In genomic region chr4:158159718-158160094, GRCh38 we compare ENCODE assay signal across 21 cellular contexts. TPM values are rescaled to one million over a fixed set of nuclear protein-coding genes. Genes with fewer than 3 reads are reported as not detected.
DNase-seq lines count a peak whose midpoint lies in the region; ATAC-seq, FAIRE-seq and TF ChIP-seq lines count a peak whose summit lies in the region.
"Had no signal": no experiment of that assay in that cellular context is flagged by ENCODE, and none has a peak within 500 bp of the region (broad histone marks: within the 10 kb centered on the region; RNA-seq: fewer than 3 reads in every experiment).

No MANE protein-coding gene starts in this region.

- no peak overlapping the region for H4K91ac ChIP-seq in mesenchymal stem cell (ENCODE audit: low read length)

- H3K9me3 ChIP-seq in heart left ventricle (no peaks in the 10 kb centered on the region), mammary epithelial cell (replicated peaks; ENCODE audit: insufficient read depth, low read length) (no peaks in the 10 kb centered on the region), mesenchymal stem cell (ENCODE audit: control insufficient read depth, low read length) (no peaks in the 10 kb centered on the region), tibial nerve (no peaks in the 10 kb centered on the region)
- H3K9me3 ChIP-seq: prostate gland had no signal

- no peak overlapping the region for H2BK15ac ChIP-seq in mesenchymal stem cell (ENCODE audit: low read depth, poor library complexity, severe bottlenecking)

- CTCF ChIA-PET in mammary epithelial cell (lab: Charles Lee; ENCODE audit: low non-redundant PET) = no interaction called here

- TF ChIP-seq CTCF in heart left ventricle (IDR thresholded peaks at IDR 0.05) = no peak
- TF ChIP-seq CTCF in mammary epithelial cell (conservative IDR thresholded peaks at IDR 0.05 in 1 of 2, IDR thresholded peaks at IDR 0.05 in 1 of 2; ENCODE audit: extremely low read depth in 1 of 2, insufficient read depth in 1 of 2, low read depth in 1 of 2, low read length in 2 of 2) = no peak
- TF ChIP-seq CTCF in tibial nerve (IDR thresholded peaks at IDR 0.05) = no peak

- H3K79me1 ChIP-seq in mesenchymal stem cell (replicated peaks; ENCODE audit: low read length, poor library complexity, severe bottlenecking) = peaks cover 11% of the 10 kb centered on the region

- intact Hi-C loops in heart left ventricle (cut with DNase I) (loop anchor here in 2 of 10 donors (5.0 kb wide), 1 partner anchor 32 kb away; no protein-coding TSS in a partner anchor), Right ventricle myocardium superior (cut with DNase I) (no loop called here), mammary epithelial cell (cut with micrococcal nuclease) (loop anchor here (2.0 kb wide), 1 partner anchor 65 kb away; no protein-coding TSS in a partner anchor)

- H2BK12ac ChIP-seq in mesenchymal stem cell (ENCODE audit: low read length in 2 of 2) = no peak overlapping the region

- peak overlapping the region in 2 of 12 donors; percentile 8 to 11 for H3K4me3 ChIP-seq in heart left ventricle
- H3K4me3 ChIP-seq in mammary epithelial cell (replicated peaks in 1 of 3; ENCODE audit: insufficient read depth in 1 of 3, low read depth in 2 of 3, low read length in 3 of 3) = peak overlapping the region in 1 of 3 experiments; percentile 7
- no peak overlapping the region for H3K4me3 ChIP-seq in mesenchymal stem cell (ENCODE audit: insufficient read depth in 1 of 2, low read depth in 1 of 2, low read length in 2 of 2)
- H3K4me3 ChIP-seq in tibial nerve = no peak overlapping the region
- H3K4me3 ChIP-seq: prostate gland had no signal

- peaks cover 91% of the 10 kb centered on the region for H3K79me2 ChIP-seq in mammary epithelial cell (ENCODE audit: insufficient read depth, low read length)

- no peak overlapping the region for H3K18ac ChIP-seq in mesenchymal stem cell (ENCODE audit: low read depth in 1 of 2, low read length in 2 of 2)

- in situ Hi-C loops in mammary epithelial cell (cut with MboI; ENCODE audit: low sequenced_read_pairs in 2 of 2) = loop anchor here in 1 of 2 donors (10.0 kb wide), 1 partner anchor 135 kb away; no protein-coding TSS in a partner anchor

- H2BK120ac ChIP-seq in mesenchymal stem cell (ENCODE audit: low read depth, low read length) = no peak overlapping the region

- H4K8ac ChIP-seq in mesenchymal stem cell (ENCODE audit: low read length) = no peak overlapping the region

- FAIRE-seq in H54 (lab: Jason Lieb, UNC) = no peak

- H3K4me2 ChIP-seq in mammary epithelial cell (ENCODE audit: insufficient read depth, low read depth, low read length) (peak overlapping the region; percentile 59), mesenchymal stem cell (ENCODE audit: low read length, poor library complexity, severe bottlenecking) (no peak overlapping the region)

- H3K14ac ChIP-seq in mesenchymal stem cell (ENCODE audit: low read length in 2 of 2) = no peak overlapping the region

- H2AK5ac ChIP-seq in mesenchymal stem cell (ENCODE audit: low read length, severe bottlenecking) = peak overlapping the region; percentile 85

- H3K27me3 ChIP-seq in heart left ventricle (no peaks in the 10 kb centered on the region), mammary epithelial cell (ENCODE audit: insufficient read depth, low read length) (no peaks in the 10 kb centered on the region), mesenchymal stem cell (ENCODE audit: control insufficient read depth in 1 of 2, insufficient read depth in 1 of 2, low read length in 2 of 2) (no peaks in the 10 kb centered on the region), tibial nerve (no peaks in the 10 kb centered on the region)

- H3K4ac ChIP-seq in mesenchymal stem cell (ENCODE audit: low read depth in 1 of 2, low read length in 2 of 2) = peak overlapping the region in 1 of 2 experiments; percentile 47

- H3K27ac ChIP-seq in heart left ventricle (peak overlapping the region; percentile 3 to 92 (median 59)), mammary epithelial cell (ENCODE audit: insufficient read depth, low read depth, low read length) (peak overlapping the region; percentile 84), mesenchymal stem cell (ENCODE audit: low read length, poor library complexity, severe bottlenecking) (peak overlapping the region; percentile 91), tibial nerve (peak overlapping the region; percentile 48 to 89 (median 72))
- H3K27ac ChIP-seq: HL-60, prostate gland had no signal

- 43 to 50% (median 45%) methylated on average over 4 of the region's 4 CpGs for WGBS in heart left ventricle, 4 donors
- 1% methylated on average over 4 of the region's 4 CpGs for WGBS in mammary epithelial cell (ENCODE audit: low coverage, missing lambda C conversion rate)
- 97% methylated on average over 3 of the region's 4 CpGs for WGBS in mesenchymal stem cell
- 31 to 33% methylated on average over 4 of the region's 4 CpGs for WGBS in tibial nerve, 2 donors

- TF ChIP-seq EP300 in tibial nerve (IDR thresholded peaks at IDR 0.05) = no peak

- H2BK5ac ChIP-seq in mesenchymal stem cell (ENCODE audit: low read depth, low read length, poor library complexity, severe bottlenecking) = no peak overlapping the region

- H3K23ac ChIP-seq in mesenchymal stem cell (ENCODE audit: low read length in 2 of 2) = no peak overlapping the region

- DNase-seq in heart left ventricle = no peak
- DNase-seq in Right ventricle myocardium superior = no peak
- no peak for DNase-seq in mammary epithelial cell
- DNase-seq in mesenchymal stem cell = no peak
- DNase-seq in tibial nerve (ENCODE audit: low spot score in 2 of 2) = no peak
- DNase-seq in NCI-H69 (lab: John Stamatoyannopoulos, UW) = no peak
- DNase-seq in NCI-H2029 treated with DMSO at 0.1 percent for 48 hours (lab: John Stamatoyannopoulos, UW) = no peak
- DNase-seq in H54 (ENCODE audit: insufficient read length, low spot score) = no peak
- DNase-seq: 8988T; activated CD4-positive, alpha-beta T cell treated with anti-CD3 and anti-CD28 coated beads, Interleukin-2, amount 10 ng/mL, durations not matched to agents 7 days and 5 days; activated naive CD8-positive, alpha-beta T cell treated with anti-CD3 and anti-CD28 coated beads for 36 hours; activated T-cell treated with anti-CD3 and anti-CD28 coated beads, Interleukin-2, amount 50 U/mL, for 1 hour; CD4-positive, alpha-beta T cell; cerebellar nuclear complex; Kasumi-1; naive B cell; NCI-H1417; NCI-H345; SIG-M5 had no signal

- H3K36me3 ChIP-seq in heart left ventricle (peaks cover 0 to 11% (median 6%) of the 10 kb centered on the region in 9 donors), mammary epithelial cell (ENCODE audit: insufficient read depth, low read length) (peaks cover 3% of the 10 kb centered on the region), mesenchymal stem cell (ENCODE audit: control insufficient read depth in 1 of 2, insufficient read depth in 2 of 2, low read depth in 1 of 2, low read length in 2 of 2) (peaks cover 0 to 23% of the 10 kb centered on the region in 2 experiments), tibial nerve (peaks cover 0 to 9% (median 0%) of the 10 kb centered on the region in 3 donors)
- H3K36me3 ChIP-seq: prostate gland had no signal

- BruUV-seq in mammary epithelial cell (replicated peaks; lab: Mats Ljungman, UMichigan) = no TSS peak

- H3K9ac ChIP-seq in mammary epithelial cell (ENCODE audit: insufficient read depth, low read length) (peak overlapping the region; percentile 64), mesenchymal stem cell (ENCODE audit: low read length) (peak overlapping the region; percentile 65)

- TF ChIP-seq POLR2A in heart left ventricle (IDR thresholded peaks at IDR 0.05) (no peak), tibial nerve (IDR thresholded peaks at IDR 0.05) (no peak), H54 (IDR thresholded peaks at IDR 0.05; ENCODE audit: low read depth, low read length) (no peak)

- ATAC-seq in heart left ventricle (no peak), Right ventricle myocardium superior (ENCODE audit: poor library complexity) (no peak)

- H2AFZ ChIP-seq in mammary epithelial cell (ENCODE audit: low read depth, low read length) = peak overlapping the region; percentile 18
- no peak overlapping the region for H2AFZ ChIP-seq in mesenchymal stem cell (ENCODE audit: low read depth, low read length)

- no peaks in the 10 kb centered on the region for H4K20me1 ChIP-seq in mammary epithelial cell (ENCODE audit: insufficient read depth, low read length)

- dilution Hi-C loops in mammary epithelial cell (cut with HindIII; ENCODE audit: low sequenced_read_pairs) = no loop called here

- H3K4me1 ChIP-seq in heart left ventricle (peaks cover 10 to 97% (median 79%) of the 10 kb centered on the region in 12 donors), mammary epithelial cell (ENCODE audit: insufficient read depth, low read length) (peaks cover 71% of the 10 kb centered on the region), mesenchymal stem cell (ENCODE audit: control insufficient read depth, insufficient read depth, low read depth, low read length) (peaks cover 2% of the 10 kb centered on the region), tibial nerve (peaks cover 0 to 78% (median 23%) of the 10 kb centered on the region in 4 donors)
- H3K4me1 ChIP-seq: prostate gland had no signal

RNA-seq across cellular contexts. Expression of gene GASK1B, which starts 13.1 kb away (rescaled TPM):
- 100 to 1,000 TPM in 2 of 9 donors, 10 to 100 TPM in 7; 34.5 to 108 (median 73.9) TPM for total RNA-seq in heart left ventricle
- polyA plus RNA-seq in heart left ventricle = 10 to 100 TPM; 10.0 to 38.5 TPM
- 60.2 TPM for total RNA-seq in Right ventricle myocardium superior
- 10 to 100 TPM; 13.5 to 27.2 TPM for total RNA-seq in mammary epithelial cell
- 8.1 TPM for polyA plus RNA-seq in mammary epithelial cell
- polyA minus RNA-seq in mammary epithelial cell = 12.1 TPM
- polyA plus RNA-seq in mesenchymal stem cell (2013, experiment 1 of 2) = 34.3 TPM
- polyA plus RNA-seq in mesenchymal stem cell (2013, experiment 2 of 2) = 34.9 TPM
- total RNA-seq in tibial nerve = 10 to 100 TPM; 44.1 to 72.0 (median 61.0) TPM
- total RNA-seq: activated CD4-positive, alpha-beta T cell treated with anti-CD3 and anti-CD28 coated beads, Interleukin-2, amount 10 ng/mL, durations not matched to agents 7 days and 5 days; activated naive CD8-positive, alpha-beta T cell treated with anti-CD3 and anti-CD28 coated beads for 36 hours had no signal

RNA-seq across cellular contexts. Expression of gene TMEM144, which starts 50.6 kb away (rescaled TPM):
- total RNA-seq in heart left ventricle (10 to 100 TPM in 6 of 9 donors, 1 to 10 TPM in 3; 6.8 to 17.7 (median 12.5) TPM), Right ventricle myocardium superior (10.4 TPM), mammary epithelial cell (10 to 100 TPM in 1 of 2 donors, 1 to 10 TPM in 1; 7.9 to 21.5 TPM), tibial nerve (10 to 100 TPM in 1 of 4 donors, 1 to 10 TPM in 3; 4.9 to 23.8 (median 9.0) TPM)
- polyA plus RNA-seq in heart left ventricle (1 to 10 TPM; 2.3 to 8.0 TPM), mammary epithelial cell (4.1 TPM)
- 13.7 TPM for polyA minus RNA-seq in mammary epithelial cell
- polyA plus RNA-seq in mesenchymal stem cell (2013, experiment 1 of 2) = 1.7 TPM
- polyA plus RNA-seq in mesenchymal stem cell (2013, experiment 2 of 2) = 2.0 TPM
- total RNA-seq: activated CD4-positive, alpha-beta T cell treated with anti-CD3 and anti-CD28 coated beads, Interleukin-2, amount 10 ng/mL, durations not matched to agents 7 days and 5 days had no signal
